1 cellular context compared by ENCODE assay signal in the genomic region with DNA sequence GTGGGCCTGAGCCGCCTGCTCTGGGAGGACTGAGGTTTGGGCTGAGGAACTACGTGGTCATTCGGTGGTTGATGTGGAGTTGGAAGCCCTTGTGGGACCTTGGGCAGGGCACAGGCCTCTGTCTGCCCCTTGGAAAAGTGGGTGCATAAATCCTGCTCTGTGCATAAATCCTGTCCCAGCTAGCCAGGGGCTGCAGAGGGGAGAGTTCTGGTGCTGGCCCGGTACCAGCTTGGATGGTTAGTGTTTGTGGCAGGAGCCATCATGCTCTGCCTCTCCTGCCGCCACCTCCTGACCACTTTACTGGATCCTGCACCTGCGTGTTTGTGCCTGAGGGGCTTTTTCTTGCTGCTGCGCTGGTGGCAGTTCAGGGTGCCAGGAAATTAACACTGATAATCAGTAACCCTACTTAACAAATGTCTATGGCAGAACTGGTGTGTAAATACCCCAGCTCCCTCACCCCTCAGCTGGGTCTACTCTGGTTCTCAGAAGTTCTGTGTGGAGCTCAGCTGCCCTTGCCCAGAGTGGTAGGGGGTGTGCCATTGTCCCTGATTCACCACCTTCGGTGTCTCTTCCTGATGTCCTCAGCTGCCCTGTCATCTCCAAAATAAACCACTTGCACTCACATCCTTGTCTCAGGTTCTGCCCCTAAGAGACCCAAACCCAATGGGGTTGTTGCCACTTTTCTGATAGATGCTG.
TF ChIP-seq lines count a peak whose summit lies in the region.

No MANE protein-coding gene starts in this region.

TF ChIP-seq in WTC11, 78 proteins besides CTCF, POLR2A, EP300 and RAD21:
- TF ChIP-seq, protein P1, sequence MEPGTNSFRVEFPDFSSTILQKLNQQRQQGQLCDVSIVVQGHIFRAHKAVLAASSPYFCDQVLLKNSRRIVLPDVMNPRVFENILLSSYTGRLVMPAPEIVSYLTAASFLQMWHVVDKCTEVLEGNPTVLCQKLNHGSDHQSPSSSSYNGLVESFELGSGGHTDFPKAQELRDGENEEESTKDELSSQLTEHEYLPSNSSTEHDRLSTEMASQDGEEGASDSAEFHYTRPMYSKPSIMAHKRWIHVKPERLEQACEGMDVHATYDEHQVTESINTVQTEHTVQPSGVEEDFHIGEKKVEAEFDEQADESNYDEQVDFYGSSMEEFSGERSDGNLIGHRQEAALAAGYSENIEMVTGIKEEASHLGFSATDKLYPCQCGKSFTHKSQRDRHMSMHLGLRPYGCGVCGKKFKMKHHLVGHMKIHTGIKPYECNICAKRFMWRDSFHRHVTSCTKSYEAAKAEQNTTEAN (CRISPR knock-in tag; IDR thresholded peaks at IDR 0.05), result no peak
- TF ChIP-seq HMGA2 (CRISPR knock-in tag; IDR thresholded peaks at IDR 0.05), result no peak
- no peak for TF ChIP-seq PRRX2 (CRISPR knock-in tag; IDR thresholded peaks at IDR 0.05)
- TF ChIP-seq ZMAT4 (CRISPR knock-in tag; IDR thresholded peaks at IDR 0.05), result no peak
- TF ChIP-seq, protein P2, sequence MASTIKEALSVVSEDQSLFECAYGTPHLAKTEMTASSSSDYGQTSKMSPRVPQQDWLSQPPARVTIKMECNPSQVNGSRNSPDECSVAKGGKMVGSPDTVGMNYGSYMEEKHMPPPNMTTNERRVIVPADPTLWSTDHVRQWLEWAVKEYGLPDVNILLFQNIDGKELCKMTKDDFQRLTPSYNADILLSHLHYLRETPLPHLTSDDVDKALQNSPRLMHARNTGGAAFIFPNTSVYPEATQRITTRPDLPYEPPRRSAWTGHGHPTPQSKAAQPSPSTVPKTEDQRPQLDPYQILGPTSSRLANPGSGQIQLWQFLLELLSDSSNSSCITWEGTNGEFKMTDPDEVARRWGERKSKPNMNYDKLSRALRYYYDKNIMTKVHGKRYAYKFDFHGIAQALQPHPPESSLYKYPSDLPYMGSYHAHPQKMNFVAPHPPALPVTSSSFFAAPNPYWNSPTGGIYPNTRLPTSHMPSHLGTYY (CRISPR knock-in tag; IDR thresholded peaks at IDR 0.05), result no peak
- TF ChIP-seq ZNF425 (CRISPR knock-in tag; conservative IDR thresholded peaks at IDR 0.05), result no peak
- TF ChIP-seq AFF4 (CRISPR knock-in tag; IDR thresholded peaks at IDR 0.05; ENCODE audit: borderline replicate concordance), result no peak
- TF ChIP-seq, protein P3, sequence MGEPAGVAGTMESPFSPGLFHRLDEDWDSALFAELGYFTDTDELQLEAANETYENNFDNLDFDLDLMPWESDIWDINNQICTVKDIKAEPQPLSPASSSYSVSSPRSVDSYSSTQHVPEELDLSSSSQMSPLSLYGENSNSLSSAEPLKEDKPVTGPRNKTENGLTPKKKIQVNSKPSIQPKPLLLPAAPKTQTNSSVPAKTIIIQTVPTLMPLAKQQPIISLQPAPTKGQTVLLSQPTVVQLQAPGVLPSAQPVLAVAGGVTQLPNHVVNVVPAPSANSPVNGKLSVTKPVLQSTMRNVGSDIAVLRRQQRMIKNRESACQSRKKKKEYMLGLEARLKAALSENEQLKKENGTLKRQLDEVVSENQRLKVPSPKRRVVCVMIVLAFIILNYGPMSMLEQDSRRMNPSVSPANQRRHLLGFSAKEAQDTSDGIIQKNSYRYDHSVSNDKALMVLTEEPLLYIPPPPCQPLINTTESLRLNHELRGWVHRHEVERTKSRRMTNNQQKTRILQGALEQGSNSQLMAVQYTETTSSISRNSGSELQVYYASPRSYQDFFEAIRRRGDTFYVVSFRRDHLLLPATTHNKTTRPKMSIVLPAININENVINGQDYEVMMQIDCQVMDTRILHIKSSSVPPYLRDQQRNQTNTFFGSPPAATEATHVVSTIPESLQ (CRISPR knock-in tag; IDR thresholded peaks at IDR 0.05), result no peak
- no peak for TF ChIP-seq ZNF138 (CRISPR knock-in tag; conservative IDR thresholded peaks at IDR 0.05)
- TF ChIP-seq ATF1 (CRISPR knock-in tag; IDR thresholded peaks at IDR 0.05), result no peak
- TF ChIP-seq STAT6 (CRISPR knock-in tag; conservative IDR thresholded peaks at IDR 0.05; ENCODE audit: low read depth), result no peak
- no peak for TF ChIP-seq SOX15 (CRISPR knock-in tag; IDR thresholded peaks at IDR 0.05)
- TF ChIP-seq ZNF317 (CRISPR knock-in tag; IDR thresholded peaks at IDR 0.05; ENCODE audit: borderline replicate concordance, low read depth), result no peak
- TF ChIP-seq ZNF416 (CRISPR knock-in tag; IDR thresholded peaks at IDR 0.05), result no peak
TF ChIP-seq in WTC11: peak in this region for 0.
